Comparison of ENCODE assay signal across 23 cellular contexts in genomic region chr14:76022991-76023390, GRCh38.
"Had no signal": no experiment of that assay in that cellular context is flagged by ENCODE, and none has a peak within 500 bp of the region (broad histone marks: within the 10 kb centered on the region; RNA-seq: fewer than 3 reads in every experiment).

No MANE protein-coding gene starts in this region.

- H3K4me2 ChIP-seq: neural progenitor cell had no signal

- H3K4me3 ChIP-seq: colonic mucosa, esophagus muscularis mucosa, gastroesophageal sphincter, lower lobe of right lung, neural progenitor cell, ovary, stomach, thoracic aorta, transverse colon had no signal

- H3K27me3 ChIP-seq: colonic mucosa, esophagus muscularis mucosa, gastroesophageal sphincter, neural progenitor cell, ovary, stomach, transverse colon had no signal

- H2AFZ ChIP-seq: neural progenitor cell had no signal

- H3K27ac ChIP-seq: colonic mucosa, esophagus muscularis mucosa, gastroesophageal sphincter, lower lobe of right lung, neural progenitor cell, ovary, stomach, thoracic aorta, transverse colon had no signal

- ATAC-seq: gastroesophageal sphincter; left lobe of liver; lower lobe of right lung; natural killer cell treated with Interleukin-12 subunit alpha and Interleukin-12 subunit beta and Interleukin-15 and Interleukin-18, amount 100 ng/mL, for 72 hours; right cardiac atrium had no signal

- H3K36me3 ChIP-seq: colonic mucosa, ovary had no signal

- H3K4me1 ChIP-seq: colonic mucosa, gastroesophageal sphincter, lower lobe of right lung, neural progenitor cell, stomach, transverse colon had no signal

- DNase-seq: colonic mucosa; effector CD4-positive, alpha-beta T cell; endodermal cell; immature natural killer cell; kidney glomerular epithelial cell; lower lobe of right lung; mesenchymal stem cell; midbrain; nucleus accumbens; ovary; right cardiac atrium; small intestine; stimulated activated CD4-positive, alpha-beta T cell treated with anti-CD3 and anti-CD28 coated beads, Interleukin-12 subunit alpha, Interleukin-12 subunit beta, amount 100 ng/mL, for 4 hours; stimulated activated naive CD4-positive, alpha-beta T cell; stomach; substantia nigra; transverse colon had no signal

- H3K9me3 ChIP-seq: colonic mucosa, esophagus muscularis mucosa, gastroesophageal sphincter, ovary, thoracic aorta had no signal

- H3K9ac ChIP-seq: neural progenitor cell had no signal
